In the genomic region with DNA sequence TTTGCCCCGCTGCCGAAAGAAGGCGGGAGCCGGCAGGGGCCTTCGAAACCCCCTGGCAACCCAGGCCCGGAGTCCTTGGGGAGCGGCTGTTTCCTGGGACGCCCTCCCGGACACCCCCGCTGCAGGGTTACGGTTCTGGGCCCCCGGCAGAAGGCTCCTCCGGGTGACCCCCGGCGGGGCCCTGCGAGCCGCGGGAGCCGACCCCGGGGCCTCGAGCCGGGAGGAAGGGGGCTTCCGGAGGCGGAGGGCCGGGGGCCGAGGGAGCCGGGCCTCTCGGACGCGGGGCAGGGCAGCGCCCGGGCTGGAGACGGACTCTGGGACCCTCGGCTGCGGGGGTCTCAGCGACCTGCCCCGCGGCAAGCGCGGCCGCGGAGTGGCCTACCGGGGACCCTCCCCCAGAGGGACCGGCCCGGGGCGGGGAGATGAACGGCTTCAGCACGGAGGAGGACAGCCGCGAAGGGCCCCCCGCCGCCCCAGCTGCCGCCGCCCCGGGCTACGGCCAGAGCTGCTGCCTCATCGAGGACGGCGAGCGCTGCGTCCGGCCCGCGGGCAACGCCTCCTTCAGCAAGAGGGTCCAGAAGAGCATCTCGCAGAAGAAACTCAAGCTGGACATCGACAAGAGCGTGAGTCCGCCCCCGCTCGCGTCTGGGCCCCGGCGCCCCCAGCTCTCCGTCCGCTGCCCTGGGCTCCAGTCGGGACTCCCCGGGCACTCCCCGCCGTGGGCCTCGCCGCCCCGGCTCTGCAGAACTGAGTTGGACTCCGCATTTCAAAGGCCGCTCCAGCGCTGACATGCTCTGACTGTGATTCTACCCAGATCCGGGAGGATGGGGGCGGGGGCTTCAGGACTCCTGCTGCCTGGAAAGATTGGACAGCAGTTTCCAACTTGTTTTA, we compare ENCODE assay signal across 8 cellular contexts. TPM values are rescaled to one million over a fixed set of nuclear protein-coding genes. Genes with fewer than 3 reads are reported as not detected.
DNase-seq lines count a peak whose midpoint lies in the region; ATAC-seq and TF ChIP-seq lines count a peak whose summit lies in the region.

No MANE protein-coding gene starts in this region.

- H3K4me3 ChIP-seq in HUES48 (ENCODE audit: low read depth, low read length) (peak overlapping the region; percentile 86), left lung (peak overlapping the region; percentile 91 to 99)

- H3K4me1 Mint-ChIP-seq in CD4-positive, alpha-beta T cell (ENCODE audit: low read depth) = peaks cover 68% of the 10 kb centered on the region
- peaks cover 43% of the 10 kb centered on the region for H3K4me1 Mint-ChIP-seq in activated CD4-positive, alpha-beta T cell treated with anti-CD3 and anti-CD28 coated beads for 36 hours

- H3K36me3 Mint-ChIP-seq in CD4-positive, alpha-beta T cell (ENCODE audit: low read depth) = peaks cover 63% of the 10 kb centered on the region
- H3K36me3 Mint-ChIP-seq in activated CD4-positive, alpha-beta T cell treated with anti-CD3 and anti-CD28 coated beads for 36 hours (ENCODE audit: low read depth) = peaks cover 30% of the 10 kb centered on the region

- no peaks in the 10 kb centered on the region for H3K27me3 ChIP-seq in CD4-positive, alpha-beta T cell (ENCODE audit: control insufficient read depth, insufficient read depth, low read length)
- H3K27me3 ChIP-seq in HUES48 (ENCODE audit: control insufficient read depth, insufficient read depth, low read length) = peaks cover 6% of the 10 kb centered on the region
- no peaks in the 10 kb centered on the region for H3K27me3 ChIP-seq in left lung

- H3K27me3 Mint-ChIP-seq in CD4-positive, alpha-beta T cell = no peaks in the 10 kb centered on the region
- no peaks in the 10 kb centered on the region for H3K27me3 Mint-ChIP-seq in activated CD4-positive, alpha-beta T cell treated with anti-CD3 and anti-CD28 coated beads for 36 hours

- H3K9me3 ChIP-seq in CD4-positive, alpha-beta T cell (ENCODE audit: control insufficient read depth, low read length) = no peaks in the 10 kb centered on the region
- H3K9me3 ChIP-seq in HUES48 (ENCODE audit: control insufficient read depth, insufficient read depth, low read length) = no peaks in the 10 kb centered on the region
- H3K9me3 ChIP-seq in left lung = no peaks in the 10 kb centered on the region

- H3K36me3 ChIP-seq in HUES48 (ENCODE audit: control insufficient read depth, insufficient read depth, low read length) (peaks cover 14% of the 10 kb centered on the region), left lung (peaks cover 0 to 30% of the 10 kb centered on the region in 2 donors)

- CTCF ChIA-PET in CD4-positive, alpha-beta T cell (lab: Charles Lee) = interaction anchor here (2.4 kb wide), 1 partner anchor 374 kb away, joined by 6 read pairs; no protein-coding TSS in a partner anchor
- CTCF ChIA-PET in activated CD4-positive, alpha-beta T cell treated with anti-CD3 and anti-CD28 coated beads for 36 hours (lab: Charles Lee) = interaction anchor here (0.6 to 0.9 kb wide), 2 partner anchors 22 to 172 kb away, joined by 3 to 5 read pairs; no protein-coding TSS in a partner anchor

- ATAC-seq in CD4-positive, alpha-beta T cell (ENCODE audit: poor library complexity) = no peak
- ATAC-seq in activated CD4-positive, alpha-beta T cell treated with anti-CD3 and anti-CD28 coated beads for 36 hours = no peak
- peak; percentile 30 for ATAC-seq in left lung

- TF ChIP-seq CTCF in CD4-positive, alpha-beta T cell (IDR thresholded peaks at IDR 0.05) = no peak
- TF ChIP-seq CTCF in GM20000 (IDR thresholded peaks at IDR 0.05; ENCODE audit: extremely low read depth, missing control alignments) (no peak), left lung (IDR thresholded peaks at IDR 0.05) (no peak)

- H3K9me3 Mint-ChIP-seq in CD4-positive, alpha-beta T cell = no peaks in the 10 kb centered on the region
- H3K9me3 Mint-ChIP-seq in activated CD4-positive, alpha-beta T cell treated with anti-CD3 and anti-CD28 coated beads for 36 hours (ENCODE audit: low read depth) = no peaks in the 10 kb centered on the region

- POLR2A ChIA-PET in CD4-positive, alpha-beta T cell (lab: Charles Lee) = interaction anchor here (1.6 kb wide), 1 partner anchor 407 kb away, joined by 3 read pairs; a partner anchor contains a TSS
- POLR2A ChIA-PET in activated CD4-positive, alpha-beta T cell treated with anti-CD3 and anti-CD28 coated beads for 36 hours (lab: Charles Lee) = no interaction called here

- intact Hi-C loops in CD4-positive, alpha-beta T cell (cut with DNase I, micrococcal nuclease) = loop anchor here (5.0 to 10.0 kb wide), 6 partner anchors 254 to 491 kb away; a partner anchor contains a TSS
- intact Hi-C loops in activated CD4-positive, alpha-beta T cell treated with anti-CD3 and anti-CD28 coated beads for 36 hours (cut with DNase I, micrococcal nuclease) = loop anchor here in 1 of 2 experiments (5.0 kb wide), 3 partner anchors 249 to 411 kb away; a partner anchor contains a TSS
- intact Hi-C loops in left lung (cut with DNase I) = no loop called here

- peak overlapping the region; percentile 89 for H3K4me3 Mint-ChIP-seq in CD4-positive, alpha-beta T cell
- peak overlapping the region; percentile 87 for H3K4me3 Mint-ChIP-seq in activated CD4-positive, alpha-beta T cell treated with anti-CD3 and anti-CD28 coated beads for 36 hours

- H3K9ac ChIP-seq in HUES48 (ENCODE audit: low read depth, low read length) = no peak overlapping the region

- DNase-seq in CD4-positive, alpha-beta T cell = peak in 9 of 10 experiments; percentile 14 to 50 (median 20)
- peak; percentile 75 for DNase-seq in GM20000 (ENCODE audit: low spot score)
- peak; percentile 65 for DNase-seq in activated CD4-positive, alpha-beta T cell treated with anti-CD3 and anti-CD28 coated beads for 36 hours
- DNase-seq in dedifferentiated amniotic fluid mesenchymal stem cell (ENCODE audit: extremely low spot score) = peak; percentile 67
- peak; percentile 60 to 92 for DNase-seq in left lung
- peak; percentile 13 for DNase-seq in stimulated activated CD4-positive, alpha-beta T cell treated with anti-CD3 and anti-CD28 coated beads, Interleukin-2, amount 100 ng/mL, for 4 hours (ENCODE audit: low read depth)
- no peak for DNase-seq in NCI-H1436 treated with DMSO at 0.1 percent for 48 hours (lab: John Stamatoyannopoulos, UW)

- H3K27ac ChIP-seq in CD4-positive, alpha-beta T cell (ENCODE audit: low read depth, low read length) = peak overlapping the region; percentile 73
- H3K27ac ChIP-seq in HUES48 (ENCODE audit: low read depth, low read length) = no peak overlapping the region
- peak overlapping the region; percentile 80 to 90 for H3K27ac ChIP-seq in left lung

- H3K4me1 ChIP-seq in HUES48 (ENCODE audit: control insufficient read depth, insufficient read depth, low read length) (peaks cover 10% of the 10 kb centered on the region; the same call in 1 of the 2 replicates), left lung (peaks cover 9 to 55% of the 10 kb centered on the region in 2 donors)

- peak overlapping the region; percentile 89 for H3K27ac Mint-ChIP-seq in CD4-positive, alpha-beta T cell
- H3K27ac Mint-ChIP-seq in activated CD4-positive, alpha-beta T cell treated with anti-CD3 and anti-CD28 coated beads for 36 hours = peak overlapping the region; percentile 66

RNA-seq across cellular contexts. Expression of a gene that starts 0.6 kb away (rescaled TPM):
- 10 to 100 TPM; 32.2 to 33.6 TPM for total RNA-seq in CD4-positive, alpha-beta T cell
- total RNA-seq in activated CD4-positive, alpha-beta T cell treated with anti-CD3 and anti-CD28 coated beads for 36 hours = 10 to 100 TPM; 22.1 to 24.5 TPM
- total RNA-seq in left lung = 10 to 100 TPM; 31.1 to 34.8 TPM

RNA-seq across cellular contexts. Expression of a gene that starts 31.6 kb away (rescaled TPM):
- not detected for total RNA-seq in CD4-positive, alpha-beta T cell
- total RNA-seq in activated CD4-positive, alpha-beta T cell treated with anti-CD3 and anti-CD28 coated beads for 36 hours = not detected
- total RNA-seq in left lung = not detected

Comparison
In these comparisons a context has a peak if more than half of its experiments do, and no peak if none do; other contexts are left out.
1. intact Hi-C loops: an anchor here in CD4-positive, alpha-beta T cell (5.0 to 10.0 kb wide); none called in left lung.